ENCODE assay signal across 15 cellular contexts in the genomic region with DNA sequence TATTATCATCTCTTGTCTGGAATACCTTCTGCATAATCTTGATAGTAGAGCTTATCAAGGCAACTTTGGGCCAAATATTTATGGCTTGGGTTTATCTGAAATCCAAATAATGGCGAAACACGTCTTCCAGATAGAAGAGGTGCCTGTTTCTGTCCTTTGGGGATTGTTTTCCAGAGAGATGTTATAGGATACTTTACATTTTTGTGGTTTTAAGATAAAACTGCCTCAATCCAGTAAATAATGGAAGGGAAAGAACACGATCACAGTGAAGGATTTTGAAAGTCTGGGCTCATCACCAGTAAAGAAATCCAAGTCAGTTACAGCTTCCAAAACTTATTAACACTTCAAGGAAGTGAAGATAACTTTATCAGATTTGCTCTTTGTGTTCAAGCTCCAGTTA. TPM values are rescaled to one million over a fixed set of nuclear protein-coding genes. Genes with fewer than 3 reads are reported as not detected.
DNase-seq lines count a peak whose midpoint lies in the region; ATAC-seq, FAIRE-seq and TF ChIP-seq lines count a peak whose summit lies in the region.
"Had no signal": no experiment of that assay in that cellular context is flagged by ENCODE, and none has a peak within 500 bp of the region (broad histone marks: within the 10 kb centered on the region; RNA-seq: fewer than 3 reads in every experiment).

No MANE protein-coding gene starts in this region.

- peaks cover 3% of the 10 kb centered on the region for H3K9me3 Mint-ChIP-seq in glutamatergic neuron (ENCODE audit: unreplicated experiment)
- H3K9me3 Mint-ChIP-seq: activated naive CD4-positive, alpha-beta T cell treated with anti-CD3 and anti-CD28 coated beads, Interleukin-2, amount 50 U/mL, for 72 hours had no signal

- DNase-seq in A172 (ENCODE audit: low spot score) (peak; percentile 71), H4 (ENCODE audit: low spot score) (peak; percentile 10), foreskin melanocyte (peak; percentile 3), glutamatergic neuron (no peak), H7 (no peak), SKM-1 (lab: John Stamatoyannopoulos, UW; ENCODE audit: unreplicated experiment) (no peak)
- DNase-seq: erythroblast; NCI-H2107; stimulated activated naive CD4-positive, alpha-beta T cell treated with Interleukin-2 at 50 U/mL for 16 hours had no signal

- H3K4me3 ChIP-seq in H7 (ENCODE audit: insufficient read depth, low read depth, low read length) = no peak overlapping the region
- H3K4me3 ChIP-seq: HAP-1 had no signal

- peak; percentile 53 for FAIRE-seq in TTC549 (lab: Jason Lieb, UNC)
- FAIRE-seq: D721Med had no signal

- no peak for ATAC-seq in HG03039 (IDR thresholded peaks at IDR 0.05; ENCODE audit: unreplicated experiment)
- ATAC-seq: activated naive CD4-positive, alpha-beta T cell treated with anti-CD3 and anti-CD28 coated beads, Interleukin-2, amount 50 U/mL, for 72 hours; WTC11 had no signal

- no peaks in the 10 kb centered on the region for H3K27me3 ChIP-seq in H7 (ENCODE audit: control insufficient read depth, insufficient read depth, low read length)

- no peak overlapping the region for H3K27ac Mint-ChIP-seq in glutamatergic neuron (ENCODE audit: unreplicated experiment)
- H3K27ac Mint-ChIP-seq: activated naive CD4-positive, alpha-beta T cell treated with anti-CD3 and anti-CD28 coated beads, Interleukin-2, amount 50 U/mL, for 72 hours; WTC11 had no signal

- H3K36me3 Mint-ChIP-seq in glutamatergic neuron (ENCODE audit: unreplicated experiment) = no peaks in the 10 kb centered on the region
- H3K36me3 Mint-ChIP-seq: activated naive CD4-positive, alpha-beta T cell treated with anti-CD3 and anti-CD28 coated beads, Interleukin-2, amount 50 U/mL, for 72 hours; WTC11 had no signal

- no peak overlapping the region for H3K4me3 Mint-ChIP-seq in glutamatergic neuron (ENCODE audit: unreplicated experiment)
- H3K4me3 Mint-ChIP-seq: WTC11 had no signal

- peaks cover 2% of the 10 kb centered on the region for H3K27me3 Mint-ChIP-seq in glutamatergic neuron (ENCODE audit: unreplicated experiment)

- TF ChIP-seq CTCF in glutamatergic neuron (IDR thresholded peaks at IDR 0.05; ENCODE audit: partially characterized antibody, unreplicated experiment) = no peak

- no peaks in the 10 kb centered on the region for H3K4me1 Mint-ChIP-seq in glutamatergic neuron (ENCODE audit: low read depth, unreplicated experiment)
- H3K4me1 Mint-ChIP-seq: WTC11 had no signal

- no peaks in the 10 kb centered on the region for H3K36me3 ChIP-seq in H7 (replicated peaks; ENCODE audit: control insufficient read depth, insufficient read depth, low read length)
- H3K36me3 ChIP-seq: HAP-1 had no signal

RNA-seq across cellular contexts. Expression of a gene that starts 30.0 kb away (rescaled TPM):
- total RNA-seq in A172 (2014; rRNA removed; shearing (Covaris generic)) = 0.17 TPM in 2 replicates
- total RNA-seq in H4 (2014; rRNA removed; shearing (Covaris generic)) = 0.10 and 0.12 TPM in 2 replicates
- 0.07 TPM for total RNA-seq in glutamatergic neuron (ENCODE audit: unreplicated experiment)
- total RNA-seq in H7 (2014; rRNA removed; shearing (Covaris generic)) = 0.11 and 0.24 TPM in 2 replicates

RNA-seq across cellular contexts. Expression of a gene that starts 42.6 kb away (rescaled TPM):
- 7.6 and 11.3 TPM in 2 replicates for total RNA-seq in A172 (2014; rRNA removed; shearing (Covaris generic))
- 5.6 and 6.2 TPM in 2 replicates for total RNA-seq in H4 (2014; rRNA removed; shearing (Covaris generic))
- 17.9 TPM for total RNA-seq in glutamatergic neuron (ENCODE audit: unreplicated experiment)
- total RNA-seq in H7 (2014; rRNA removed; shearing (Covaris generic)) = 6.0 and 6.4 TPM in 2 replicates
- total RNA-seq: activated naive CD4-positive, alpha-beta T cell treated with anti-CD3 and anti-CD28 coated beads, Interleukin-2, amount 50 U/mL, for 72 hours had no signal

RNA-seq across cellular contexts. Expression of a gene that starts 59.3 kb away (rescaled TPM):
- 26.0 and 27.4 TPM in 2 replicates for total RNA-seq in A172 (2014; rRNA removed; shearing (Covaris generic))
- 9.9 and 15.8 TPM in 2 replicates for total RNA-seq in H4 (2014; rRNA removed; shearing (Covaris generic))
- total RNA-seq in glutamatergic neuron (ENCODE audit: unreplicated experiment) = 19.5 TPM
- 32.9 and 41.3 TPM in 2 replicates for total RNA-seq in H7 (2014; rRNA removed; shearing (Covaris generic))

Comparison
In these comparisons a context has a peak if more than half of its experiments do, and no peak if none do; other contexts are left out.
1. DNase-seq: peak in A172 (single experiment), H4 (single experiment) and foreskin melanocyte (single experiment); none in glutamatergic neuron (single experiment), H7 (single experiment) and SKM-1 (single experiment).